Comparison of ENCODE assay signal across 1 cellular context in genomic region chr6:115456848-115457247, GRCh38.
TF ChIP-seq lines count a peak whose summit lies in the region.

No MANE protein-coding gene starts in this region.

TF ChIP-seq in H1, 55 proteins besides CTCF, POLR2A, EP300 and RAD21:
- peak; percentile 75 for TF ChIP-seq TEAD4 (IDR thresholded peaks at IDR 0.05; ENCODE audit: low read depth, low read length)
- TF ChIP-seq YY1 (IDR thresholded peaks at IDR 0.05; ENCODE audit: low read depth, low read length): peak; percentile 82
- TF ChIP-seq POU5F1 (IDR thresholded peaks at IDR 0.05; ENCODE audit: low read depth, low read length): no peak
- no peak for TF ChIP-seq SP2 (IDR thresholded peaks at IDR 0.05; ENCODE audit: low read length)
- TF ChIP-seq RNF2 (IDR thresholded peaks at IDR 0.05; ENCODE audit: borderline replicate concordance, low read depth, low read length, missing control alignments, poor library complexity, severe bottlenecking): no peak
- TF ChIP-seq NANOG (IDR thresholded peaks at IDR 0.05; ENCODE audit: insufficient read depth, low read depth, low read length, poor library complexity, severe bottlenecking): peak; percentile 96
- 0 out of 4 replicates have a peak, but pooled peaks of 1 of the 2 experiments have one; percentile 13 for TF ChIP-seq HDAC2 (IDR thresholded peaks at IDR 0.05; ENCODE audit: borderline replicate concordance in 1 of 2, low read depth in 2 of 2, low read length in 2 of 2)
- peak; percentile 66; the same call in 1 of the 2 replicates for TF ChIP-seq MAX (IDR thresholded peaks at IDR 0.05)
- TF ChIP-seq CHD7 (IDR thresholded peaks at IDR 0.05; ENCODE audit: insufficient replicate concordance, low read length): peak; percentile 77
- TF ChIP-seq SP1 (IDR thresholded peaks at IDR 0.05; ENCODE audit: low read depth, low read length): peak; percentile 18; the same call in 1 of the 2 replicates
- TF ChIP-seq SIRT6 (IDR thresholded peaks at IDR 0.05; ENCODE audit: low read length): no peak
- peak; percentile 79 for TF ChIP-seq CEBPB (IDR thresholded peaks at IDR 0.05; ENCODE audit: low read depth, low read length)
- TF ChIP-seq USF2 (IDR thresholded peaks at IDR 0.05; ENCODE audit: low read length): no peak
- TF ChIP-seq CHD1 (IDR thresholded peaks at IDR 0.05; ENCODE audit: low read depth, low read length): no peak
- TF ChIP-seq MAFK (IDR thresholded peaks at IDR 0.05; ENCODE audit: low read depth, low read length): 0 out of 2 replicates have a peak, but pooled peaks have one; percentile 21
- no peak for TF ChIP-seq GABPA (IDR thresholded peaks at IDR 0.05; ENCODE audit: borderline replicate concordance, insufficient read depth, low read length)
- TF ChIP-seq HDAC6 (IDR thresholded peaks at IDR 0.05; ENCODE audit: low read depth, low read length): no peak
- no peak for TF ChIP-seq CBX8 (IDR thresholded peaks at IDR 0.05; ENCODE audit: borderline replicate concordance, low read depth, low read length)
